ENCODE assay signal across 2 cellular contexts in the genomic region with DNA sequence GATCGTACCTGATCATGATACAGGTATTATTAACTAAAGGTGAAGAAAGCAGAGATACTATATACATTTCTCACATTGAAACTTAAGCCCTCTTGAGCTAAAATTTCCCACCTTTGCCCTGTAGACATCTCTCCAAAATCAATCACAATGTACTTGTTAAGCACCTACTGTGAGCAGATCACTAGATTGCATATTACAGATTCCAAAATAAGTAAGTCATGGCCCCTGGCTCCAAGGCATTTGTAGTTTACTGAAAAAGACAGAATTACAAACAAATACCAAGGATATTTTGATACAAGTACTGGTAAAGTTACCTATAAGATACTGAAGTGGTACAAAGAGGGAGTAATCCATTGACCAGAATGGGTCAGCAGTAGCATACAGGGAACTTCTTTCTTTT.
TF ChIP-seq lines count a peak whose summit lies in the region.

No MANE protein-coding gene starts in this region.

TF ChIP-seq in GM23338, 12 proteins besides CTCF, POLR2A, EP300 and RAD21 (continues in another document):
- no peak for TF ChIP-seq CREB1 (CRISPR knock-in tag; IDR thresholded peaks at IDR 0.05; ENCODE audit: low read depth)
- TF ChIP-seq ZNF114 (CRISPR knock-in tag; IDR thresholded peaks at IDR 0.05), result no peak
- no peak for TF ChIP-seq JUNB (IDR thresholded peaks at IDR 0.05; ENCODE audit: unreplicated experiment)
- TF ChIP-seq ZNF331 (CRISPR knock-in tag; IDR thresholded peaks at IDR 0.05; ENCODE audit: low read depth), result no peak
- no peak for TF ChIP-seq STAT1 (IDR thresholded peaks at IDR 0.05; ENCODE audit: unreplicated experiment)
- TF ChIP-seq EZH2 (IDR thresholded peaks at IDR 0.05; ENCODE audit: low read depth, unreplicated experiment), result no peak
- no peak for TF ChIP-seq NANOG (IDR thresholded peaks at IDR 0.05; ENCODE audit: borderline replicate concordance)
- TF ChIP-seq POLR2AphosphoS5 (IDR thresholded peaks at IDR 0.05; ENCODE audit: low read depth), result no peak
- TF ChIP-seq, protein P1, sequence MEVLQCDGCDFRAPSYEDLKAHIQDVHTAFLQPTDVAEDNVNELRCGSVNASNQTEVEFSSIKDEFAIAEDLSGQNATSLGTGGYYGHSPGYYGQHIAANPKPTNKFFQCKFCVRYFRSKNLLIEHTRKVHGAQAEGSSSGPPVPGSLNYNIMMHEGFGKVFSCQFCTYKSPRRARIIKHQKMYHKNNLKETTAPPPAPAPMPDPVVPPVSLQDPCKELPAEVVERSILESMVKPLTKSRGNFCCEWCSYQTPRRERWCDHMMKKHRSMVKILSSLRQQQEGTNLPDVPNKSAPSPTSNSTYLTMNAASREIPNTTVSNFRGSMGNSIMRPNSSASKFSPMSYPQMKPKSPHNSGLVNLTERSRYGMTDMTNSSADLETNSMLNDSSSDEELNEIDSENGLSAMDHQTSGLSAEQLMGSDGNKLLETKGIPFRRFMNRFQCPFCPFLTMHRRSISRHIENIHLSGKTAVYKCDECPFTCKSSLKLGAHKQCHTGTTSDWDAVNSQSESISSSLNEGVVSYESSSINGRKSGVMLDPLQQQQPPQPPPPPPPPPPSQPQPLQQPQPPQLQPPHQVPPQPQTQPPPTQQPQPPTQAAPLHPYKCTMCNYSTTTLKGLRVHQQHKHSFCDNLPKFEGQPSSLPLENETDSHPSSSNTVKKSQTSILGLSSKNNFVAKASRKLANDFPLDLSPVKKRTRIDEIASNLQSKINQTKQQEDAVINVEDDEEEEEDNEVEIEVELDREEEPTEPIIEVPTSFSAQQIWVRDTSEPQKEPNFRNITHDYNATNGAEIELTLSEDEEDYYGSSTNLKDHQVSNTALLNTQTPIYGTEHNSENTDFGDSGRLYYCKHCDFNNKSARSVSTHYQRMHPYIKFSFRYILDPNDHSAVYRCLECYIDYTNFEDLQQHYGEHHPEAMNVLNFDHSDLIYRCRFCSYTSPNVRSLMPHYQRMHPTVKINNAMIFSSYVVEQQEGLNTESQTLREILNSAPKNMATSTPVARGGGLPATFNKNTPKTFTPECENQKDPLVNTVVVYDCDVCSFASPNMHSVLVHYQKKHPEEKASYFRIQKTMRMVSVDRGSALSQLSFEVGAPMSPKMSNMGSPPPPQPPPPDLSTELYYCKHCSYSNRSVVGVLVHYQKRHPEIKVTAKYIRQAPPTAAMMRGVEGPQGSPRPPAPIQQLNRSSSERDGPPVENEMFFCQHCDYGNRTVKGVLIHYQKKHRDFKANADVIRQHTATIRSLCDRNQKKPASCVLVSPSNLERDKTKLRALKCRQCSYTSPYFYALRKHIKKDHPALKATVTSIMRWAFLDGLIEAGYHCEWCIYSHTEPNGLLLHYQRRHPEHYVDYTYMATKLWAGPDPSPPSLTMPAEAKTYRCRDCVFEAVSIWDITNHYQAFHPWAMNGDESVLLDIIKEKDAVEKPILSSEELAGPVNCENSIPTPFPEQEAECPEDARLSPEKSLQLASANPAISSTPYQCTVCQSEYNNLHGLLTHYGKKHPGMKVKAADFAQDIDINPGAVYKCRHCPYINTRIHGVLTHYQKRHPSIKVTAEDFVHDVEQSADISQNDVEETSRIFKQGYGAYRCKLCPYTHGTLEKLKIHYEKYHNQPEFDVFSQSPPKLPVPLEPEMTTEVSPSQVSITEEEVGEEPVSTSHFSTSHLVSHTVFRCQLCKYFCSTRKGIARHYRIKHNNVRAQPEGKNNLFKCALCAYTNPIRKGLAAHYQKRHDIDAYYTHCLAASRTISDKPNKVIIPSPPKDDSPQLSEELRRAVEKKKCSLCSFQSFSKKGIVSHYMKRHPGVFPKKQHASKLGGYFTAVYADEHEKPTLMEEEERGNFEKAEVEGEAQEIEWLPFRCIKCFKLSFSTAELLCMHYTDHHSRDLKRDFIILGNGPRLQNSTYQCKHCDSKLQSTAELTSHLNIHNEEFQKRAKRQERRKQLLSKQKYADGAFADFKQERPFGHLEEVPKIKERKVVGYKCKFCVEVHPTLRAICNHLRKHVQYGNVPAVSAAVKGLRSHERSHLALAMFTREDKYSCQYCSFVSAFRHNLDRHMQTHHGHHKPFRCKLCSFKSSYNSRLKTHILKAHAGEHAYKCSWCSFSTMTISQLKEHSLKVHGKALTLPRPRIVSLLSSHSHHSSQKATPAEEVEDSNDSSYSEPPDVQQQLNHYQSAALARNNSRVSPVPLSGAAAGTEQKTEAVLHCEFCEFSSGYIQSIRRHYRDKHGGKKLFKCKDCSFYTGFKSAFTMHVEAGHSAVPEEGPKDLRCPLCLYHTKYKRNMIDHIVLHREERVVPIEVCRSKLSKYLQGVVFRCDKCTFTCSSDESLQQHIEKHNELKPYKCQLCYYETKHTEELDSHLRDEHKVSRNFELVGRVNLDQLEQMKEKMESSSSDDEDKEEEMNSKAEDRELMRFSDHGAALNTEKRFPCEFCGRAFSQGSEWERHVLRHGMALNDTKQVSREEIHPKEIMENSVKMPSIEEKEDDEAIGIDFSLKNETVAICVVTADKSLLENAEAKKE (CRISPR knock-in tag; IDR thresholded peaks at IDR 0.05), result no peak
- TF ChIP-seq, protein P2, sequence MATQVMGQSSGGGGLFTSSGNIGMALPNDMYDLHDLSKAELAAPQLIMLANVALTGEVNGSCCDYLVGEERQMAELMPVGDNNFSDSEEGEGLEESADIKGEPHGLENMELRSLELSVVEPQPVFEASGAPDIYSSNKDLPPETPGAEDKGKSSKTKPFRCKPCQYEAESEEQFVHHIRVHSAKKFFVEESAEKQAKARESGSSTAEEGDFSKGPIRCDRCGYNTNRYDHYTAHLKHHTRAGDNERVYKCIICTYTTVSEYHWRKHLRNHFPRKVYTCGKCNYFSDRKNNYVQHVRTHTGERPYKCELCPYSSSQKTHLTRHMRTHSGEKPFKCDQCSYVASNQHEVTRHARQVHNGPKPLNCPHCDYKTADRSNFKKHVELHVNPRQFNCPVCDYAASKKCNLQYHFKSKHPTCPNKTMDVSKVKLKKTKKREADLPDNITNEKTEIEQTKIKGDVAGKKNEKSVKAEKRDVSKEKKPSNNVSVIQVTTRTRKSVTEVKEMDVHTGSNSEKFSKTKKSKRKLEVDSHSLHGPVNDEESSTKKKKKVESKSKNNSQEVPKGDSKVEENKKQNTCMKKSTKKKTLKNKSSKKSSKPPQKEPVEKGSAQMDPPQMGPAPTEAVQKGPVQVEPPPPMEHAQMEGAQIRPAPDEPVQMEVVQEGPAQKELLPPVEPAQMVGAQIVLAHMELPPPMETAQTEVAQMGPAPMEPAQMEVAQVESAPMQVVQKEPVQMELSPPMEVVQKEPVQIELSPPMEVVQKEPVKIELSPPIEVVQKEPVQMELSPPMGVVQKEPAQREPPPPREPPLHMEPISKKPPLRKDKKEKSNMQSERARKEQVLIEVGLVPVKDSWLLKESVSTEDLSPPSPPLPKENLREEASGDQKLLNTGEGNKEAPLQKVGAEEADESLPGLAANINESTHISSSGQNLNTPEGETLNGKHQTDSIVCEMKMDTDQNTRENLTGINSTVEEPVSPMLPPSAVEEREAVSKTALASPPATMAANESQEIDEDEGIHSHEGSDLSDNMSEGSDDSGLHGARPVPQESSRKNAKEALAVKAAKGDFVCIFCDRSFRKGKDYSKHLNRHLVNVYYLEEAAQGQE (IDR thresholded peaks at IDR 0.05; ENCODE audit: unreplicated experiment), result no peak
- TF ChIP-seq EZH2phosphoT487 (IDR thresholded peaks at IDR 0.05; ENCODE audit: unreplicated experiment), result no peak

TF ChIP-seq in H1, 55 proteins besides CTCF, POLR2A, EP300 and RAD21:
- no peak for TF ChIP-seq RFX5 (IDR thresholded peaks at IDR 0.05; ENCODE audit: borderline replicate concordance, low read depth, low read length)
- no peak for TF ChIP-seq CEBPB (IDR thresholded peaks at IDR 0.05; ENCODE audit: low read depth, low read length)
- TF ChIP-seq, protein P3, sequence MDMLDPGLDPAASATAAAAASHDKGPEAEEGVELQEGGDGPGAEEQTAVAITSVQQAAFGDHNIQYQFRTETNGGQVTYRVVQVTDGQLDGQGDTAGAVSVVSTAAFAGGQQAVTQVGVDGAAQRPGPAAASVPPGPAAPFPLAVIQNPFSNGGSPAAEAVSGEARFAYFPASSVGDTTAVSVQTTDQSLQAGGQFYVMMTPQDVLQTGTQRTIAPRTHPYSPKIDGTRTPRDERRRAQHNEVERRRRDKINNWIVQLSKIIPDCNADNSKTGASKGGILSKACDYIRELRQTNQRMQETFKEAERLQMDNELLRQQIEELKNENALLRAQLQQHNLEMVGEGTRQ (IDR thresholded peaks at IDR 0.05; ENCODE audit: low read length), result no peak
- no peak for TF ChIP-seq KDM5A (IDR thresholded peaks at IDR 0.05; ENCODE audit: low read length)
- no peak for TF ChIP-seq CBX8 (IDR thresholded peaks at IDR 0.05; ENCODE audit: borderline replicate concordance, low read depth, low read length)
- no peak for TF ChIP-seq TCF12 (IDR thresholded peaks at IDR 0.05; ENCODE audit: low read depth, low read length)
- no peak for TF ChIP-seq SP2 (IDR thresholded peaks at IDR 0.05; ENCODE audit: low read length)
- no peak for TF ChIP-seq TEAD4 (IDR thresholded peaks at IDR 0.05; ENCODE audit: low read depth, low read length)
- TF ChIP-seq JUND (IDR thresholded peaks at IDR 0.05; ENCODE audit: low read length), result no peak
- TF ChIP-seq BACH1 (IDR thresholded peaks at IDR 0.05; ENCODE audit: low read length), result no peak
- no peak for TF ChIP-seq KDM1A (IDR thresholded peaks at IDR 0.05; ENCODE audit: borderline replicate concordance, low read length)
- TF ChIP-seq CTBP2 (IDR thresholded peaks at IDR 0.05; ENCODE audit: borderline replicate concordance, insufficient read depth, insufficient read length, low read length), result no peak
- TF ChIP-seq SUZ12 (IDR thresholded peaks at IDR 0.05; ENCODE audit: low read length), result no peak
- no peak for TF ChIP-seq GTF2F1 (IDR thresholded peaks at IDR 0.05; ENCODE audit: borderline replicate concordance, low read depth, low read length)
- no peak for TF ChIP-seq FOSL1 (IDR thresholded peaks at IDR 0.05; ENCODE audit: insufficient read depth, low read depth, low read length)
- no peak for TF ChIP-seq TBP (IDR thresholded peaks at IDR 0.05; ENCODE audit: low read depth, low read length)
